In genomic region chr7:94266278-94266677, GRCh38 we compare ENCODE assay signal across 1 cellular context.
TF ChIP-seq lines count a peak whose summit lies in the region.

No MANE protein-coding gene starts in this region.

TF ChIP-seq in liver, 16 proteins besides CTCF, POLR2A, EP300 and RAD21 (continued from another document):
- no peak for TF ChIP-seq GABPA (IDR thresholded peaks at IDR 0.05 in 1 of 2, conservative IDR thresholded peaks at IDR 0.05 in 1 of 2)
TF ChIP-seq in liver: peak in this region for 2.
